ENCODE assay signal across 20 cellular contexts in the genomic region with DNA sequence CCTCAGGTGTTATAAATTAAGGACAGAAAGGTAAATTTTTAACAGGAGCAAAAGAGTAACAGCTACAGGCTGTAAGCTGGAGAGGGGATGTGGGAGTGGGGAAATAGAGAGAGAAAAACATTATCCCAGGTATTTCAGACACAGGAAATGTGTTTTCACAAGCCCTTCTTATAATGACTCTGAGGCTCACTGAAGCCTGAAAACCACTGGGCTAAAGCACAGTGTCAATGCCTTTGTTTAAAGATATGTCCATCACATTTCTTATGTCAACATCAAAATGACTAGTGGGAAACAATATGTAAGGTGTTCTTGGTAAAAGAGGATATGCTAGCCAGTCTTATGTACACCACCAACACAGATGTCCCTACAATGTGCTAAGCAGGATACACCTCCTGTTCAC.
DNase-seq lines count a peak whose midpoint lies in the region; ATAC-seq and FAIRE-seq lines count a peak whose summit lies in the region.
"Had no signal": no experiment of that assay in that cellular context is flagged by ENCODE, and none has a peak within 500 bp of the region (broad histone marks: within the 10 kb centered on the region; RNA-seq: fewer than 3 reads in every experiment).

No MANE protein-coding gene starts in this region.

- in situ Hi-C loops in Caki2 (cut with HindIII; ENCODE audit: low pct_unique_long_range_greater_than_20kb, low sequenced_read_pairs), result no loop called here

- DNase-seq in Caki2 (ENCODE audit: low read depth), result peak; percentile 85
- DNase-seq in NCI-H1417 (lab: John Stamatoyannopoulos, UW), result peak; percentile 56 to 94 (median 86)
- DNase-seq in NCI-H748 treated with DMSO at 0.1 percent for 48 hours (lab: John Stamatoyannopoulos, UW), result peak; percentile 81
- no peak for DNase-seq in OCI-M1 (lab: John Stamatoyannopoulos, UW)
- no peak for DNase-seq in frontal cortex (ENCODE audit: low spot score in 2 of 2)
- no peak for DNase-seq in activated gamma-delta T cell (lab: John Stamatoyannopoulos, UW)
- DNase-seq: activated naive CD8-positive, alpha-beta T cell treated with anti-CD3 and anti-CD28 coated beads, Interleukin-2, amount 50 U/mL, for 24 hours; CD4-positive, alpha-beta memory T cell; foreskin fibroblast; GOT3; Karpas-422; left colon; mucosa of descending colon; NCI-H526; stimulated activated CD4-positive, alpha-beta T cell treated with anti-CD3 and anti-CD28 coated beads, Interleukin-12 subunit alpha, Interleukin-12 subunit beta, amount 100 ng/mL, for 4 hours had no signal

- peak; percentile 53 for ATAC-seq in GM19452 (IDR thresholded peaks at IDR 0.05; ENCODE audit: unreplicated experiment)
- ATAC-seq in GM18873 (IDR thresholded peaks at IDR 0.05; ENCODE audit: low FRiP score, unreplicated experiment), result no peak
- ATAC-seq: activated CD4-positive, CD25-positive, alpha-beta regulatory T cell treated with anti-CD3 and anti-CD28 coated beads, Interleukin-2, amount 50 U/mL, for 24 hours; activated naive CD8-positive, alpha-beta T cell treated with anti-CD3 and anti-CD28 coated beads, Interleukin-2, amount 50 U/mL, for 24 hours; activated T-helper 17 cell treated with anti-CD3 and anti-CD28 coated beads, Interleukin-2, amount 50 U/mL, for 72 hours; left colon; mucosa of descending colon; Panc1 had no signal

- FAIRE-seq in frontal cortex (lab: Jason Lieb, UNC), result no peak

Comparison
In these comparisons a context has a peak if more than half of its experiments do, and no peak if none do; other contexts are left out.
1. DNase-seq: peak in Caki2 (single experiment), NCI-H1417 (3 of 3) and NCI-H748 treated with DMSO at 0.1 percent for 48 hours (single experiment); none in OCI-M1 (single experiment), frontal cortex (0 of 2) and activated gamma-delta T cell (single experiment).